Comparison of ENCODE assay signal across 17 cellular contexts in the genomic region with DNA sequence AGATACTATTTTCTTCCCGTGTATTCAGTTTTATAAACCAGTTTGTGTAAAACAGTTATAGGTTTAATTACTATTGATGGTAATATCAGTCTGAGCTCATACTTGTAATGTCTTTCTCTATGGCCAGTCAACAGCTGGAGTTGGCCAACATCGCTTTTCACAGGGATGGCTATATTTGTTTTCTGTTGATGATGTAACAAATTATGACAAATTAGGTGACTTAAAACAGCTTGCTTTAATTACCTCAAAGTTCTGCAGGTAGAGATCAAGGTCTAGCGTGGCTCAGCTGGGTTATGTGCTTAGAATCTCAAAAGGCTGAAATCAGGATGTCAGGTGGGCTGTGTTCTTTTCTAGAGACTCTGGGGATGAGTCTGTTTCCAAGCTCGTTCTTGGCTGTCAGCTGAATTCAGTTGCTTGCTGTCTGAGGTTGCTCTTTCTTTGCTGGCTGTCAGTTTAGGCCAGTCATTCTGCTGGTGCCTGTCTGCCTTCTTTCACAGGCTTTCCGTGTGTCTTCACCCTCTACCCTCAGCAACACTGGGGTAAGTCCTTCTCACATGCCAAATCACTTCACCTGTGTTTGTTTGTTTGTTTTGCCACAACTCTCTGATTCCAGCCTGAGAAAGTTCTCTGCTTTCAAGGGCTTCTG.
DNase-seq lines count a peak whose midpoint lies in the region; ATAC-seq, FAIRE-seq and TF ChIP-seq lines count a peak whose summit lies in the region.
"Had no signal": no experiment of that assay in that cellular context is flagged by ENCODE, and none has a peak within 500 bp of the region (broad histone marks: within the 10 kb centered on the region; RNA-seq: fewer than 3 reads in every experiment).

No MANE protein-coding gene starts in this region.

- no peak overlapping the region for H3K4me3 Mint-ChIP-seq in type B pancreatic cell
- H3K4me3 Mint-ChIP-seq: CD4-positive, CD25-positive, alpha-beta regulatory T cell had no signal

- no peaks in the 10 kb centered on the region for H3K27me3 ChIP-seq in HepG2 (ENCODE audit: control insufficient read depth in 1 of 2, insufficient read depth in 2 of 2, low read length in 2 of 2)
- H3K27me3 ChIP-seq in right lobe of liver = no peaks in the 10 kb centered on the region
- no peaks in the 10 kb centered on the region for H3K27me3 ChIP-seq in testis

- peaks cover 3% of the 10 kb centered on the region for H3K27me3 Mint-ChIP-seq in type B pancreatic cell
- H3K27me3 Mint-ChIP-seq: CD4-positive, CD25-positive, alpha-beta regulatory T cell had no signal

- no peak overlapping the region for H3K27ac Mint-ChIP-seq in type B pancreatic cell

- no peak overlapping the region for H3K9ac ChIP-seq in HepG2 (ENCODE audit: insufficient read depth, low read depth, low read length)

- no peaks in the 10 kb centered on the region for H3K79me2 ChIP-seq in HepG2 (ENCODE audit: insufficient read depth, low read length)

- TF ChIP-seq POLR2A in HepG2 (IDR thresholded peaks at IDR 0.05; ENCODE audit: insufficient read depth in 1 of 2, low read depth in 2 of 2, low read length in 2 of 2) (no peak), right lobe of liver (IDR thresholded peaks at IDR 0.05) (no peak), testis (IDR thresholded peaks at IDR 0.05) (no peak)

- no peak for TF ChIP-seq RAD21 in HepG2 (CRISPR knock-in tag; IDR thresholded peaks at IDR 0.05)

- POLR2A ChIA-PET in HepG2 (lab: Yijun Ruan, JAX) = no interaction called here

- no TSS peak for BruUV-seq in HepG2 (replicated peaks; lab: Mats Ljungman, UMichigan)

- peaks cover 8% of the 10 kb centered on the region for H3K4me1 Mint-ChIP-seq in type B pancreatic cell (ENCODE audit: unreplicated experiment)
- H3K4me1 Mint-ChIP-seq: CD4-positive, CD25-positive, alpha-beta regulatory T cell had no signal

- 6% methylated on average over 5 of the region's 5 CpGs for WGBS in HepG2 (ENCODE audit: low lambda C conversion rate)
- 37% methylated on average over 5 of the region's 5 CpGs for WGBS in right lobe of liver (ENCODE audit: insufficient coverage, low coverage, low lambda C conversion rate, missing lambda C conversion rate)
- 78 to 84% methylated on average over 5 of the region's 5 CpGs for WGBS in testis, 2 donors

- CTCF ChIA-PET in HepG2 (lab: Yijun Ruan, JAX; ENCODE audit: low intra/inter-chr PET ratio, low total read pairs) = no interaction called here

- no peak for TF ChIP-seq EP300 in HepG2 (IDR thresholded peaks at IDR 0.05; ENCODE audit: low read depth in 2 of 2, low read length in 2 of 2)
- TF ChIP-seq EP300 in HepG2 (CRISPR knock-in tag; IDR thresholded peaks at IDR 0.05; ENCODE audit: borderline replicate concordance) = no peak

- ATAC-seq in HepG2 = no peak
- ATAC-seq in right lobe of liver = no peak
- ATAC-seq in GM19395 (IDR thresholded peaks at IDR 0.05; ENCODE audit: unreplicated experiment) = no peak
- ATAC-seq: HCT116, Panc1 had no signal

- H3K4me1 ChIP-seq in HepG2 (ENCODE audit: insufficient read depth, low read length) = no peaks in the 10 kb centered on the region
- no peaks in the 10 kb centered on the region for H3K4me1 ChIP-seq in right lobe of liver
- H3K4me1 ChIP-seq in testis = no peaks in the 10 kb centered on the region

- no peak for FAIRE-seq in HepG2 (lab: Jason Lieb, UNC)

- no peak overlapping the region for H3K4me2 ChIP-seq in HepG2 (ENCODE audit: low read depth, low read length)

- H3K9me3 Mint-ChIP-seq in type B pancreatic cell = no peaks in the 10 kb centered on the region

- no peak overlapping the region for H3K27ac ChIP-seq in HepG2 (ENCODE audit: extremely low read length, insufficient read depth, low read length)
- H3K27ac ChIP-seq in right lobe of liver = no peak overlapping the region
- H3K27ac ChIP-seq in testis = no peak overlapping the region
- H3K27ac ChIP-seq: SK-N-MC had no signal

- intact Hi-C loops in HepG2 (cut with micrococcal nuclease; ENCODE audit: unreplicated experiment) (no loop called here), right lobe of liver (cut with DNase I) (no loop called here), testis (cut with DNase I; ENCODE audit: low total_unique reads) (no loop called here)

- no peak for TF ChIP-seq CTCF in HepG2 (CRISPR knock-in tag; IDR thresholded peaks at IDR 0.05)
- no peak for TF ChIP-seq CTCF in right lobe of liver (IDR thresholded peaks at IDR 0.05)
- TF ChIP-seq CTCF in type B pancreatic cell (conservative IDR thresholded peaks at IDR 0.05) = no peak
- no peak for TF ChIP-seq CTCF in testis (IDR thresholded peaks at IDR 0.05)

- in situ Hi-C loops in HepG2 (cut with HindIII; ENCODE audit: extremely low pct_ligation_motif_present, low pct_unique_long_range_greater_than_20kb) = no loop called here

- H3K9me3 ChIP-seq in HepG2 (ENCODE audit: low read length) (no peaks in the 10 kb centered on the region), right lobe of liver (no peaks in the 10 kb centered on the region), testis (no peaks in the 10 kb centered on the region)

- no peaks in the 10 kb centered on the region for H3K36me3 Mint-ChIP-seq in type B pancreatic cell
- H3K36me3 Mint-ChIP-seq: CD4-positive, CD25-positive, alpha-beta regulatory T cell had no signal

- no peaks in the 10 kb centered on the region for H4K20me1 ChIP-seq in HepG2 (ENCODE audit: insufficient read depth, low read length)

- no peak overlapping the region for H2AFZ ChIP-seq in HepG2 (ENCODE audit: low read length)

- H3K4me3 ChIP-seq in HepG2 (replicated peaks in 1 of 3; ENCODE audit: insufficient read depth in 1 of 3, low read depth in 2 of 3, low read length in 3 of 3) = no peak overlapping the region
- H3K4me3 ChIP-seq in right lobe of liver = no peak overlapping the region
- no peak overlapping the region for H3K4me3 ChIP-seq in testis
- H3K4me3 ChIP-seq: SK-N-MC had no signal

- DNase-seq in HepG2 (ENCODE audit: low spot score) (no peak), right lobe of liver (no peak), NOMO-1 treated with DMSO at 0.1 percent for 48 hours (lab: John Stamatoyannopoulos, UW; ENCODE audit: unreplicated experiment) (peak; percentile 39), medulla oblongata (ENCODE audit: extremely low spot score) (peak; percentile 14), type B pancreatic cell (ENCODE audit: extremely low spot score, unreplicated experiment) (no peak), testis (no peak)
- DNase-seq: ACHN; AML-193; CD4-positive, CD25-positive, alpha-beta regulatory T cell; DMS53; NCI-H2029; NCI-H2227 treated with DMSO at 0.1 percent for 48 hours; NCI-H526 treated with DMSO at 0.1 percent for 48 hours had no signal

- H3K36me3 ChIP-seq in HepG2 (replicated peaks in 1 of 2; ENCODE audit: control insufficient read depth in 1 of 2, insufficient read depth in 2 of 2, low read length in 2 of 2) (no peaks in the 10 kb centered on the region), right lobe of liver (no peaks in the 10 kb centered on the region), testis (ENCODE audit: low read depth, missing control alignments) (no peaks in the 10 kb centered on the region)

TF ChIP-seq in HepG2, 621 proteins besides CTCF, POLR2A, EP300 and RAD21 (continues in another document):
- no peak for TF ChIP-seq HHEX (CRISPR knock-in tag; IDR thresholded peaks at IDR 0.05)

Comparison
In these comparisons a context has a peak if more than half of its experiments do, and no peak if none do; other contexts are left out.
1. DNase-seq: peak in NOMO-1 treated with DMSO at 0.1 percent for 48 hours (single experiment) and medulla oblongata (single experiment); none in HepG2 (single experiment), right lobe of liver (0 of 3), type B pancreatic cell (single experiment) and testis (single experiment).